Comparison of ENCODE assay signal across 17 cellular contexts in genomic region chr1:109191377-109191776, GRCh38. TPM values are rescaled to one million over a fixed set of nuclear protein-coding genes. Genes with fewer than 3 reads are reported as not detected.
DNase-seq lines count a peak whose midpoint lies in the region; ATAC-seq, FAIRE-seq and TF ChIP-seq lines count a peak whose summit lies in the region.
"Had no signal": no experiment of that assay in that cellular context is flagged by ENCODE, and none has a peak within 500 bp of the region (broad histone marks: within the 10 kb centered on the region; RNA-seq: fewer than 3 reads in every experiment).

No MANE protein-coding gene starts in this region.

- FAIRE-seq in endothelial cell of umbilical vein (lab: Jason Lieb, UNC), result no peak
- FAIRE-seq: A204.1 had no signal

- H3K9me3 ChIP-seq in endothelial cell of umbilical vein (replicated peaks; ENCODE audit: control insufficient read depth, insufficient read depth, low read length) (no peaks in the 10 kb centered on the region), psoas muscle (no peaks in the 10 kb centered on the region)
- H3K9me3 ChIP-seq: breast epithelium, spleen, tibial nerve had no signal

- TF ChIP-seq CTCF in endothelial cell of umbilical vein (IDR thresholded peaks at IDR 0.05; ENCODE audit: extremely low read depth in 1 of 2, insufficient read depth in 1 of 2, low read depth in 1 of 2, low read length in 2 of 2) (peak; percentile 15 to 24), retinal pigment epithelial cell (conservative IDR thresholded peaks at IDR 0.05; ENCODE audit: low read depth, low read length) (peak; percentile 34), psoas muscle (IDR thresholded peaks at IDR 0.05) (no peak)

- no peak overlapping the region for H2AFZ ChIP-seq in endothelial cell of umbilical vein (ENCODE audit: low read depth, low read length)

- H3K27me3 ChIP-seq in endothelial cell of umbilical vein (ENCODE audit: control insufficient read depth in 2 of 2, insufficient read depth in 2 of 2, low read length in 2 of 2) (no peaks in the 10 kb centered on the region), psoas muscle (ENCODE audit: insufficient read depth in 3 of 3, low read length in 2 of 3) (no peaks in the 10 kb centered on the region)
- H3K27me3 ChIP-seq: breast epithelium, spleen, tibial nerve had no signal

- POLR2A ChIA-PET in endothelial cell of umbilical vein (lab: Charles Lee), result no interaction called here

- H3K27ac ChIP-seq in endothelial cell of umbilical vein (ENCODE audit: insufficient read depth, low read depth, low read length) (peak overlapping the region; percentile 44), psoas muscle (no peak overlapping the region)
- H3K27ac ChIP-seq: breast epithelium, spleen, tibial nerve had no signal

- no peak overlapping the region for H3K4me3 ChIP-seq in endothelial cell of umbilical vein (replicated peaks in 1 of 3; ENCODE audit: insufficient read depth in 1 of 3, low read depth in 1 of 3, low read length in 3 of 3)
- H3K4me3 ChIP-seq in retinal pigment epithelial cell (ENCODE audit: low read length), result no peak overlapping the region
- H3K4me3 ChIP-seq in psoas muscle, result no peak overlapping the region
- H3K4me3 ChIP-seq: breast epithelium, spleen, tibial nerve had no signal

- CTCF ChIA-PET in endothelial cell of umbilical vein (lab: Charles Lee), result no interaction called here

- intact Hi-C loops in endothelial cell of umbilical vein (cut with micrococcal nuclease), result no loop called here
- intact Hi-C loops in psoas muscle (cut with DNase I), result loop anchor here in 1 of 2 donors (5.0 to 10.0 kb wide), 2 partner anchors 39 to 87 kb away; no protein-coding TSS in a partner anchor

- WGBS in psoas muscle, 3 donors, result 78 to 85% (median 80%) methylated on average over 8 of the region's 8 CpGs

- DNase-seq in NCI-H82 (lab: John Stamatoyannopoulos, UW) (peak; percentile 54), NCI-H82 treated with DMSO at 0.1 percent for 48 hours (lab: John Stamatoyannopoulos, UW; ENCODE audit: unreplicated experiment) (no peak), NAMALWA (ENCODE audit: low spot score) (peak; percentile 61), endothelial cell of umbilical vein (ENCODE audit: low read depth, low spot score) (no peak), retinal pigment epithelial cell (ENCODE audit: low read depth) (no peak), DMS153 treated with DMSO at 0.1 percent for 48 hours (lab: John Stamatoyannopoulos, UW; ENCODE audit: unreplicated experiment) (no peak), psoas muscle (no peak), NCI-H146 (lab: John Stamatoyannopoulos, UW) (no peak)
- DNase-seq: activated CD4-positive, alpha-beta memory T cell treated with anti-CD3 and anti-CD28 coated beads for 36 hours; activated effector memory CD4-positive, alpha-beta T cell treated with Interleukin-2 at 50 U/mL for 16 hours; NCI-H187 treated with DMSO at 0.1 percent for 48 hours; NCI-H69; spleen; T1000 had no signal

- no TSS peak for BruUV-seq in endothelial cell of umbilical vein (replicated peaks; lab: Mats Ljungman, UMichigan)

- H3K36me3 ChIP-seq in endothelial cell of umbilical vein (ENCODE audit: control insufficient read depth in 2 of 2, extremely low read depth in 1 of 2, insufficient read depth in 2 of 2, low read length in 2 of 2) (no peaks in the 10 kb centered on the region), psoas muscle (ENCODE audit: insufficient read depth in 1 of 2, low read depth in 1 of 2) (no peaks in the 10 kb centered on the region)
- H3K36me3 ChIP-seq: breast epithelium, spleen, tibial nerve had no signal

- H3K9ac ChIP-seq in endothelial cell of umbilical vein (replicated peaks; ENCODE audit: extremely low read depth, insufficient read depth, low read length), result no peak overlapping the region

- no peaks in the 10 kb centered on the region for H3K9me1 ChIP-seq in endothelial cell of umbilical vein (replicated peaks; ENCODE audit: control insufficient read depth, extremely low read depth, insufficient read depth, low read length)

- H3K4me2 ChIP-seq in endothelial cell of umbilical vein (ENCODE audit: insufficient read depth, low read length), result no peak overlapping the region

- TF ChIP-seq POLR2A in endothelial cell of umbilical vein (IDR thresholded peaks at IDR 0.05; ENCODE audit: low read depth, low read length), result no peak

- H3K4me1 ChIP-seq in endothelial cell of umbilical vein (ENCODE audit: control insufficient read depth, extremely low read depth, insufficient read depth, low read length), result peaks cover 15% of the 10 kb centered on the region
- H3K4me1 ChIP-seq in psoas muscle, result peaks cover 6% of the 10 kb centered on the region

- no peaks in the 10 kb centered on the region for H4K20me1 ChIP-seq in endothelial cell of umbilical vein (replicated peaks; ENCODE audit: control insufficient read depth, extremely low read depth, insufficient read depth, low read length)

- no peak for ATAC-seq in psoas muscle

- no peaks in the 10 kb centered on the region for H3K79me2 ChIP-seq in endothelial cell of umbilical vein (ENCODE audit: control insufficient read depth, insufficient read depth, low read length)

- dilution Hi-C loops in endothelial cell of umbilical vein (cut with MboI; ENCODE audit: extremely low pct_ligation_motif_present, low sequenced_read_pairs), result no loop called here

TF ChIP-seq in endothelial cell of umbilical vein, 7 proteins besides CTCF, POLR2A, EP300 and RAD21:
- TF ChIP-seq MAX (IDR thresholded peaks at IDR 0.05; ENCODE audit: insufficient read depth, insufficient read length), result no peak
- TF ChIP-seq FOS (IDR thresholded peaks at IDR 0.05; ENCODE audit: borderline replicate concordance, insufficient read depth, low read length), result no peak
- no peak for TF ChIP-seq JUN (IDR thresholded peaks at IDR 0.05; ENCODE audit: borderline replicate concordance, insufficient read depth, insufficient read length, low read depth)
- TF ChIP-seq GATA2 (IDR thresholded peaks at IDR 0.05; ENCODE audit: insufficient read depth, insufficient read length, low read depth, low read length), result no peak
- no peak for TF ChIP-seq MYC (IDR thresholded peaks at IDR 0.05; ENCODE audit: low read depth, low read length)
- TF ChIP-seq EZH2 (IDR thresholded peaks at IDR 0.05; ENCODE audit: borderline replicate concordance, low read depth, low read length, severe bottlenecking), result no peak
- no peak for TF ChIP-seq POLR2AphosphoS5 (IDR thresholded peaks at IDR 0.05; ENCODE audit: insufficient read depth, low read depth, low read length)

RNA-seq across cellular contexts. Expression of gene SARS1, which starts 22.3 kb away (rescaled TPM):
- 176 and 178 TPM in 2 replicates for total RNA-seq in endothelial cell of umbilical vein
- 87.8 and 110 TPM in 2 replicates for polyA plus RNA-seq in endothelial cell of umbilical vein
- 146 and 163 TPM in 2 replicates for polyA plus RNA-seq in endothelial cell of umbilical vein (2011; cell fraction: cytosol; rRNA removed)
- 208 and 220 TPM in 2 replicates for polyA plus RNA-seq in endothelial cell of umbilical vein (2011; cell fraction: nucleus; rRNA removed)
- polyA plus RNA-seq in endothelial cell of umbilical vein (2012), result 140 and 165 TPM in 2 replicates
- polyA minus RNA-seq in endothelial cell of umbilical vein, result 108 and 116 TPM in 2 replicates
- 72.6 TPM for polyA minus RNA-seq in endothelial cell of umbilical vein (2011; cell fraction: cytosol; rRNA and poly(A)+ RNA removed)
- polyA minus RNA-seq in endothelial cell of umbilical vein (2011; cell fraction: nucleus; rRNA and poly(A)+ RNA removed), result 49.5 and 68.2 TPM in 2 replicates
- 100 to 1,000 TPM in 2 of 4 donors, 10 to 100 TPM in 2; 76.4 to 155 (median 123) TPM for total RNA-seq in psoas muscle
- polyA plus RNA-seq in psoas muscle, result 100 to 1,000 TPM; 105 to 150 (median 150) TPM

RNA-seq across cellular contexts. Expression of gene CELSR2, which starts 58.0 kb away (rescaled TPM):
- total RNA-seq in endothelial cell of umbilical vein (1.4 and 2.2 TPM in 2 replicates), psoas muscle (10 to 100 TPM in 2 of 4 donors, 1 to 10 TPM in 2; 5.7 to 12.5 (median 10.6) TPM)
- polyA plus RNA-seq in endothelial cell of umbilical vein (0.76 and 0.90 TPM in 2 replicates), psoas muscle (1 to 10 TPM in 2 of 3 donors, under 1 TPM in 1; 0.69 to 6.9 (median 3.7) TPM)
- polyA plus RNA-seq in endothelial cell of umbilical vein (2011; cell fraction: cytosol; rRNA removed), result 0.52 and 0.78 TPM in 2 replicates
- polyA plus RNA-seq in endothelial cell of umbilical vein (2011; cell fraction: nucleus; rRNA removed), result 1.5 and 1.9 TPM in 2 replicates
- 0.83 and 0.86 TPM in 2 replicates for polyA plus RNA-seq in endothelial cell of umbilical vein (2012)
- 2.1 and 2.8 TPM in 2 replicates for polyA minus RNA-seq in endothelial cell of umbilical vein
- 11.6 TPM for polyA minus RNA-seq in endothelial cell of umbilical vein (2011; cell fraction: cytosol; rRNA and poly(A)+ RNA removed)
- polyA minus RNA-seq in endothelial cell of umbilical vein (2011; cell fraction: nucleus; rRNA and poly(A)+ RNA removed), result 1.4 TPM in 2 replicates

Comparison
In these comparisons a context has a peak if more than half of its experiments do, and no peak if none do; other contexts are left out.
1. DNase-seq: peak in NCI-H82 (single experiment) and NAMALWA (single experiment); none in NCI-H82 treated with DMSO at 0.1 percent for 48 hours (single experiment), endothelial cell of umbilical vein (single experiment), retinal pigment epithelial cell (single experiment), DMS153 treated with DMSO at 0.1 percent for 48 hours (single experiment), psoas muscle (0 of 2) and NCI-H146 (single experiment).